26 cellular contexts compared by ENCODE assay signal in the genomic region with DNA sequence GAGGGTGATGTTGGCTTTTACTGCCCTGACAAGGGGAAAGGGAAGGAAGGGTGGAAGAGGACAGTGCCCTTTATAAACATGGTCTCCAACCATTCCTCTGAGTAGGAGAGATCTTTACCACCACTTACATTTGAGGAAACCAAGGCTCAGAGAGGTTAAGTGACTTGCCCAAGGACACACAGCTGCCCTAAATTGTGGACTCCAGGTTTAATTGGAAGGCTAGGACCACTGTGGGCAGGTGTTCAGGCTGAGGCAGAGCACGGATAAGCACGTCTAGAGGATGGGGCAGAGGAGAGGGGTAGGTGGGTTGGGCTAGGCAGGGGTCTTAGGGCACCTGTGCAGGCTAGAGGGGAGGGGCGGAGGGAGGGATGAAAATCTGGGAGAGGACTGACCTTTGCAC. TPM values are rescaled to one million over a fixed set of nuclear protein-coding genes. Genes with fewer than 3 reads are reported as not detected.
DNase-seq lines count a peak whose midpoint lies in the region; ATAC-seq, FAIRE-seq and TF ChIP-seq lines count a peak whose summit lies in the region.
"Had no signal": no experiment of that assay in that cellular context is flagged by ENCODE, and none has a peak within 500 bp of the region (broad histone marks: within the 10 kb centered on the region; RNA-seq: fewer than 3 reads in every experiment).

No MANE protein-coding gene starts in this region.

- no peak overlapping the region for H2BK120ac ChIP-seq in H1 (replicated peaks; ENCODE audit: low read depth, low read length)

- DNase-seq in A549 (ENCODE audit: low read depth in 1 of 2, low spot score in 1 of 2) (no peak), H1 (ENCODE audit: low read depth in 1 of 2, low spot score in 2 of 2) (no peak), osteoblast (ENCODE audit: insufficient read length, low spot score, missing footprints) (peak; percentile 74), DMS53 treated with DMSO at 0.1 percent for 48 hours (lab: John Stamatoyannopoulos, UW; ENCODE audit: unreplicated experiment) (no peak), stomach (no peak)
- DNase-seq: 8988T; AML-193; Caco-2; Calu3; CD4-positive, alpha-beta T cell; CD8-positive, alpha-beta T cell; DMS79; DND-41; EL; GDM1 had no signal

- H2AK5ac ChIP-seq in H1 (ENCODE audit: low read depth, low read length), result no peak overlapping the region

- H3K4me3 ChIP-seq in A549 (no peak overlapping the region), HEK293 (ENCODE audit: low read depth, low read length) (no peak overlapping the region), H1 (ENCODE audit: extremely low read depth in 1 of 4, insufficient read depth in 2 of 4, low read depth in 3 of 4, low read length in 4 of 4) (no peak overlapping the region), osteoblast (ENCODE audit: insufficient read depth, low read length) (no peak overlapping the region), stomach (no peak overlapping the region)
- H3K4me3 ChIP-seq: BLaER1 treated with 17β-estradiol and CSF1 and Interleukin-3, amounts not matched to agents 10 nM and 100 nM; GM12878 had no signal

- no peak overlapping the region for H3K23ac ChIP-seq in H1 (ENCODE audit: insufficient read length)

- CTCF ChIA-PET in A549 (lab: Yijun Ruan, JAX) (interaction anchor here (0.8 kb wide), 1 partner anchor 17 kb away, joined by 3 read pairs; no protein-coding TSS in a partner anchor), HEK293 (lab: Yijun Ruan, JAX) (no interaction called here), H1 (lab: Charles Lee; ENCODE audit: partially characterized antibody) (interaction anchor here (0.6 to 2.3 kb wide), 2 partner anchors 22 to 61 kb away, joined by 3 to 6 read pairs; no protein-coding TSS in a partner anchor)

- 65% methylated on average over 3 of the region's 3 CpGs for WGBS in A549 (ENCODE audit: missing lambda C conversion rate)
- 85% methylated on average over 2 of the region's 3 CpGs; no CpG with 5 or more reads in 1 of the 2 experiments for WGBS in H1 (ENCODE audit: extremely low coverage in 1 of 2, insufficient coverage in 1 of 2, insufficient read length in 1 of 2, insufficient replicate concordance in 2 of 2, low coverage in 1 of 2, low lambda C conversion rate in 2 of 2, missing lambda C conversion rate in 1 of 2), 2 experiments
- 63 to 89% (median 86%) methylated on average over 3 of the region's 3 CpGs for WGBS in stomach, 5 donors

- H3K79me1 ChIP-seq in H1 (ENCODE audit: low read depth, low read length), result no peaks in the 10 kb centered on the region

- FAIRE-seq in A549 (lab: Jason Lieb, UNC) (no peak), H1 (lab: Jason Lieb, UNC) (no peak)
- FAIRE-seq: A204.1, D721Med, GM12878, GM12892, GM18507 had no signal

- ATAC-seq in A549, result no peak
- ATAC-seq in GM21786 (IDR thresholded peaks at IDR 0.05; ENCODE audit: unreplicated experiment), result no peak
- ATAC-seq: CD8-positive, alpha-beta T cell; GM12878 had no signal

- no peak overlapping the region for H4K5ac ChIP-seq in H1 (ENCODE audit: insufficient read length, low read depth, low read length)

- H2BK12ac ChIP-seq in H1 (ENCODE audit: low read depth, low read length), result no peak overlapping the region

- H3K18ac ChIP-seq in H1 (ENCODE audit: extremely low read depth, low read length), result no peak overlapping the region

- TF ChIP-seq EP300 in A549 (IDR thresholded peaks at IDR 0.05) (no peak), H1 (IDR thresholded peaks at IDR 0.05; ENCODE audit: borderline replicate concordance in 1 of 2, low read depth in 2 of 2, low read length in 2 of 2) (no peak), stomach (IDR thresholded peaks at IDR 0.05) (no peak)

- H4K20me1 ChIP-seq in H1 (replicated peaks in 1 of 2; ENCODE audit: control insufficient read depth in 1 of 2, insufficient read depth in 2 of 2, low read length in 2 of 2) (no peaks in the 10 kb centered on the region), osteoblast (ENCODE audit: insufficient read depth, low read length) (no peaks in the 10 kb centered on the region)
- H4K20me1 ChIP-seq: BLaER1 treated with 17β-estradiol and CSF1 and Interleukin-3, amounts not matched to agents 10 nM and 100 nM had no signal

- no peak overlapping the region for H4K8ac ChIP-seq in H1 (ENCODE audit: extremely low read depth, insufficient read depth, low read length)

- no peak for TF ChIP-seq RAD21 in A549 (conservative IDR thresholded peaks at IDR 0.05 in 1 of 2, IDR thresholded peaks at IDR 0.05 in 1 of 2)
- TF ChIP-seq RAD21 in H1 (IDR thresholded peaks at IDR 0.05 in 1 of 2, conservative IDR thresholded peaks at IDR 0.05 in 1 of 2; ENCODE audit: low read depth in 2 of 2, low read length in 2 of 2), result no peak

- no peak overlapping the region for H2AFZ ChIP-seq in H1 (ENCODE audit: low read length)
- no peak overlapping the region for H2AFZ ChIP-seq in osteoblast (ENCODE audit: low read length)

- no peaks in the 10 kb centered on the region for H3K4me1 ChIP-seq in A549
- no peaks in the 10 kb centered on the region for H3K4me1 ChIP-seq in HEK293 (ENCODE audit: control insufficient read depth, insufficient read depth, low read length)
- H3K4me1 ChIP-seq in H1 (replicated peaks in 1 of 4; ENCODE audit: control insufficient read depth in 3 of 4, insufficient read depth in 4 of 4, low read length in 3 of 4), result peaks cover 6 to 26% (median 16%) of the 10 kb centered on the region in 4 experiments
- no peaks in the 10 kb centered on the region for H3K4me1 ChIP-seq in osteoblast (ENCODE audit: insufficient read depth, low read length)
- H3K4me1 ChIP-seq in stomach, result no peaks in the 10 kb centered on the region

- 0 out of 2 replicates have a peak overlapping the region, but pooled peaks have one; percentile 46 for H2BK15ac ChIP-seq in H1 (ENCODE audit: low read length)

- H2BK20ac ChIP-seq in H1 (ENCODE audit: low read length), result no peak overlapping the region

- H3K56ac ChIP-seq in H1 (replicated peaks; ENCODE audit: insufficient read length, low read depth, low read length), result no peak overlapping the region

- no peak overlapping the region for H3K14ac ChIP-seq in H1 (ENCODE audit: insufficient read length)

- intact Hi-C loops in stomach (cut with DNase I; ENCODE audit: low total_unique reads), result no loop called here

- H3K9ac ChIP-seq in H1 (replicated peaks in 1 of 4; ENCODE audit: extremely low read depth in 1 of 4, low read depth in 3 of 4, low read length in 3 of 4), result no peak overlapping the region
- H3K9ac ChIP-seq: BLaER1 treated with 17β-estradiol and CSF1 and Interleukin-3, amounts not matched to agents 10 nM and 100 nM had no signal

- no peak overlapping the region for H4K91ac ChIP-seq in H1 (replicated peaks; ENCODE audit: insufficient read length, low read length)

- no peaks in the 10 kb centered on the region for H3K79me2 ChIP-seq in H1 (ENCODE audit: control insufficient read depth in 1 of 2, insufficient read depth in 2 of 2, low read length in 2 of 2)
- no peaks in the 10 kb centered on the region for H3K79me2 ChIP-seq in osteoblast (ENCODE audit: insufficient read depth, low read length)

- H3K4me2 ChIP-seq in A549, result no peak overlapping the region
- no peak overlapping the region for H3K4me2 ChIP-seq in H1 (ENCODE audit: insufficient read depth in 1 of 2, low read depth in 2 of 2, low read length in 2 of 2)
- no peak overlapping the region for H3K4me2 ChIP-seq in osteoblast (ENCODE audit: insufficient read depth, low read length)
- H3K4me2 ChIP-seq: BLaER1 treated with 17β-estradiol and CSF1 and Interleukin-3, amounts not matched to agents 10 nM and 100 nM had no signal

- H3K27ac ChIP-seq in A549, result no peak overlapping the region
- H3K27ac ChIP-seq in HEK293 (ENCODE audit: extremely low read depth, low read depth, low read length), result no peak overlapping the region
- no peak overlapping the region for H3K27ac ChIP-seq in H1 (ENCODE audit: low read depth, low read length)
- H3K27ac ChIP-seq in osteoblast (ENCODE audit: low read depth, low read length), result no peak overlapping the region
- no peak overlapping the region for H3K27ac ChIP-seq in stomach
- H3K27ac ChIP-seq: BLaER1 treated with 17β-estradiol and CSF1 and Interleukin-3, amounts not matched to agents 10 nM and 100 nM; C4-2B had no signal

- POLR2A ChIA-PET in A549 (lab: Yijun Ruan, JAX) (no interaction called here), HEK293 (lab: Yijun Ruan, JAX) (no interaction called here), H1 (lab: Charles Lee; ENCODE audit: partially characterized antibody) (no interaction called here)

- no peak overlapping the region for H2BK5ac ChIP-seq in H1 (ENCODE audit: low read depth, low read length)

- H3K27me3 ChIP-seq in H1 (replicated peaks in 1 of 4; ENCODE audit: control insufficient read depth in 3 of 4, extremely low read depth in 1 of 4, insufficient read depth in 3 of 4, low read length in 3 of 4) (peaks cover 0 to 33% (median 13%) of the 10 kb centered on the region in 4 experiments; a peak in 5 of 7 replicates), osteoblast (ENCODE audit: insufficient read depth, low read length) (peaks cover 9% of the 10 kb centered on the region), stomach (peaks cover 0 to 44% (median 0%) of the 10 kb centered on the region in 3 donors)
- H3K27me3 ChIP-seq: BLaER1 treated with 17β-estradiol and CSF1 and Interleukin-3, amounts not matched to agents 10 nM and 100 nM had no signal

- TF ChIP-seq CTCF in A549 (IDR thresholded peaks at IDR 0.05), result no peak
- no peak for TF ChIP-seq CTCF in HEK293 (tag by site-specific recombination; IDR thresholded peaks at IDR 0.05)
- no peak for TF ChIP-seq CTCF in H1 (IDR thresholded peaks at IDR 0.05; ENCODE audit: control extremely low read depth in 1 of 3, insufficient read depth in 1 of 3, low read depth in 1 of 3, low read length in 3 of 3)
- no peak for TF ChIP-seq CTCF in osteoblast (IDR thresholded peaks at IDR 0.05; ENCODE audit: extremely low read depth, low read depth, low read length)
- TF ChIP-seq CTCF in stomach (IDR thresholded peaks at IDR 0.05), result no peak

- H3K36me3 ChIP-seq in HEK293 (ENCODE audit: control insufficient read depth in 2 of 2, insufficient read depth in 1 of 2, low read length in 2 of 2) (no peaks in the 10 kb centered on the region), H1 (ENCODE audit: control insufficient read depth in 2 of 4, insufficient read depth in 4 of 4, low read length in 3 of 4) (no peaks in the 10 kb centered on the region), osteoblast (ENCODE audit: insufficient read depth, low read length) (no peaks in the 10 kb centered on the region), stomach (no peaks in the 10 kb centered on the region)
- H3K36me3 ChIP-seq: BLaER1 treated with 17β-estradiol and CSF1 and Interleukin-3, amounts not matched to agents 10 nM and 100 nM had no signal

- TF ChIP-seq POLR2A in A549 (IDR thresholded peaks at IDR 0.05; ENCODE audit: low read length) (no peak), H1 (IDR thresholded peaks at IDR 0.05; ENCODE audit: control extremely low read depth in 1 of 2, low read depth in 2 of 2, low read length in 2 of 2) (no peak), stomach (IDR thresholded peaks at IDR 0.05) (no peak)

- H3K23me2 ChIP-seq in H1 (ENCODE audit: low read depth, low read length), result no peaks in the 10 kb centered on the region

- no peak overlapping the region for H3K4ac ChIP-seq in H1 (replicated peaks; ENCODE audit: insufficient read length, low read depth, low read length)

- H3K9me3 ChIP-seq in A549, result no peaks in the 10 kb centered on the region
- H3K9me3 ChIP-seq in HEK293 (ENCODE audit: control insufficient read depth, insufficient read depth, low read depth, low read length), result no peaks in the 10 kb centered on the region
- no peaks in the 10 kb centered on the region for H3K9me3 ChIP-seq in H1 (ENCODE audit: insufficient read depth in 2 of 2, low read depth in 1 of 2, low read length in 1 of 2)
- H3K9me3 ChIP-seq in osteoblast (ENCODE audit: low read depth, low read length), result no peaks in the 10 kb centered on the region
- no peaks in the 10 kb centered on the region for H3K9me3 ChIP-seq in stomach
- H3K9me3 ChIP-seq: BLaER1 treated with 17β-estradiol and CSF1 and Interleukin-3, amounts not matched to agents 10 nM and 100 nM; Caco-2 had no signal

RNA-seq across cellular contexts. Expression of a gene that starts 32.7 kb away (rescaled TPM):
- 21.4 and 25.3 TPM in 2 replicates for polyA plus RNA-seq in A549 (2011; rRNA removed)
- polyA plus RNA-seq in A549 (2012; cell fraction: cytosol; rRNA removed), result 14.3 and 17.6 TPM in 2 replicates
- 13.8 and 22.1 TPM in 2 replicates for polyA plus RNA-seq in A549 (2012; cell fraction: nucleus; rRNA removed)
- 7.2 to 9.3 TPM (median 9.2 TPM) in 3 replicates for polyA plus RNA-seq in A549 (2017; fragmentation: RNase III; extraction: RNeasy Plus Mini Kit Qiagen cat#74134 plus additional on column Dnase treatment)
- polyA minus RNA-seq in A549 (2011; rRNA and poly(A)+ RNA removed), result 27.5 and 33.4 TPM in 2 replicates
- total RNA-seq in H1 (2021; fragmentation: NEBNext Ultra II Directional; extraction: Animal tissue kit (Norgen Biotek cat#: 25700)), result 0.23 and 0.30 TPM in 2 replicates
- polyA plus RNA-seq in H1 (2011; rRNA removed), result 0.24 and 0.32 TPM in 2 replicates
- polyA plus RNA-seq in H1 (2011; cell fraction: cytosol; rRNA removed), result 0.25 TPM
- polyA plus RNA-seq in H1 (2011; cell fraction: nucleus; rRNA removed), result 0.44 TPM
- 0.27 to 0.51 TPM (median 0.42 TPM) in 4 replicates for polyA plus RNA-seq in H1 (2012, experiment 1 of 2)
- 0.31 TPM for polyA plus RNA-seq in H1 (2012, experiment 2 of 2)
- polyA plus RNA-seq in H1 (2013, experiment 1 of 2), result 0.10 TPM
- 0.15 TPM for polyA plus RNA-seq in H1 (2013, experiment 2 of 2)
- polyA minus RNA-seq in H1 (2011; rRNA and poly(A)+ RNA removed), result 0.19 and 0.46 TPM in 2 replicates
- polyA minus RNA-seq in H1 (2011; cell fraction: cytosol; rRNA and poly(A)+ RNA removed), result 0.44 TPM
- 0.50 TPM for polyA minus RNA-seq in H1 (2011; cell fraction: nucleus; rRNA and poly(A)+ RNA removed)
- under 0.01 and 0.29 TPM in 2 replicates for total RNA-seq in osteoblast
- 1 to 10 TPM in 2 of 5 donors, under 1 TPM in 2, not detected in 1; 0.37 to 7.2 (median 1.5) TPM for total RNA-seq in stomach
- polyA plus RNA-seq in stomach, result 1 to 10 TPM in 1 of 3 donors, under 1 TPM in 2; 0.37 to 1.9 (median 0.61) TPM
- total RNA-seq: B cell; Calu3; CD4-positive, alpha-beta T cell; CD8-positive, alpha-beta T cell; G401 had no signal
- polyA plus RNA-seq: GM12878 had no signal
